14 cellular contexts compared by ENCODE assay signal in the genomic region with DNA sequence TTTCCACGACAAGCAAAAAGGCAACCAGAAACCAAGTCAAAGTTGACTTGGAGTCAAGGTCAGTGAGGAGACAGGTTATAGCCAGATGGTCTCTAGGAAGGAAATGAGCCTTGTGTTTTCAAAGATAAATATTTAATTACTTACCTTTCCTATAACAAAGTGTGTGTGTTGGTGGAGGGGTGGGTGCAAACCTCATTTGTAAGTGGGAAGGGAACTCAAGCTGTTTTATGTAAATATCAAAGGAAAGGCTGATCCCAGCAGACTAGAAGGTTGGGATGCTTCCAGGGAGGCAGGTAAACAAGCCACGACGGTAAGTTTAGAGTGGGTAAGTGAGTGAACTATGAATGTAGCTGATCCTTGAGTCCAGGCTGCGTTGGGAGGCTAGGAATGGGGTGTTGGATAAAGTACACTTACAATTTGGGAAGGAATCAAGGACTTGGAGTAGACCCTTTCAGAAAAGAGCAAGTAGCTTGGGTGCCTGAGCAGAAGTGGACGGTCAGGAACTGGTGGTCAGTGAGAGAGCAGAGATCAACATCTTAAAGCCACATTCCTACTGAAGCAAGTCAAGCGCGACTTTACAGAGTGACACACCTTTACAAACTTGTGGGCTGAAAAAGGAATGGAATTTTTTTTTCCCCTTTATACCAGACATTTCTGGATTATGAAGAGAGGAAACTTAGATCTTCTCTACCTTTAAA.
DNase-seq lines count a peak whose midpoint lies in the region; ATAC-seq and TF ChIP-seq lines count a peak whose summit lies in the region.
"Had no signal": no experiment of that assay in that cellular context is flagged by ENCODE, and none has a peak within 500 bp of the region (broad histone marks: within the 10 kb centered on the region; RNA-seq: fewer than 3 reads in every experiment).

No MANE protein-coding gene starts in this region.

- no TSS peak for BruUV-seq in Panc1 (replicated peaks; lab: Mats Ljungman, UMichigan)

- POLR2A ChIA-PET in Panc1 (lab: Charles Lee): no interaction called here

- H3K27ac ChIP-seq in Panc1 (ENCODE audit: low read length): peak overlapping the region; percentile 40; the same call in 1 of the 2 replicates
- H3K27ac ChIP-seq: esophagus muscularis mucosa, ovary, vagina had no signal

- TF ChIP-seq CTCF in Panc1 (IDR thresholded peaks at IDR 0.05): no peak

- no peaks in the 10 kb centered on the region for H3K27me3 ChIP-seq in Panc1 (ENCODE audit: control insufficient read depth, insufficient read depth, low read length)
- H3K27me3 ChIP-seq: esophagus muscularis mucosa, ovary, vagina had no signal

- CTCF ChIA-PET in Panc1 (lab: Charles Lee): interaction anchor here (0.7 kb wide), 2 partner anchors 48 to 798 kb away, joined by 3 to 4 read pairs; no protein-coding TSS in a partner anchor
- CTCF ChIA-PET in activated naive CD4-positive, alpha-beta T cell treated with anti-CD3 and anti-CD28 coated beads for 36 hours (lab: Charles Lee): no interaction called here

- H3K36me3 Mint-ChIP-seq in activated naive CD4-positive, alpha-beta T cell treated with anti-CD3 and anti-CD28 coated beads for 36 hours (ENCODE audit: low read depth): peaks cover 2% of the 10 kb centered on the region

- ATAC-seq in Panc1 (no peak), left colon (peak; percentile 54)
- ATAC-seq: activated CD8-positive, alpha-beta memory T cell treated with anti-CD3 and anti-CD28 coated beads, Interleukin-2, amount 10 ng/mL, durations not matched to agents 7 days and 5 days had no signal

- peak; percentile 81 for DNase-seq in COR-L47 (lab: John Stamatoyannopoulos, UW)
- peak; percentile 63 for DNase-seq in NCI-H1092 treated with DMSO at 0.1 percent for 48 hours (lab: John Stamatoyannopoulos, UW)
- no peak for DNase-seq in Panc1 (ENCODE audit: low read depth, low spot score)
- DNase-seq in left colon: no peak
- DNase-seq in D341Med (ENCODE audit: low spot score): no peak
- no peak for DNase-seq in activated effector memory CD4-positive, alpha-beta T cell treated with Interleukin-2 at 50 U/mL for 16 hours
- no peak for DNase-seq in activated naive CD4-positive, alpha-beta T cell treated with anti-CD3 and anti-CD28 coated beads for 36 hours
- no peak for DNase-seq in amniotic stem cell (lab: John Stamatoyannopoulos, UW)
- DNase-seq: activated CD8-positive, alpha-beta memory T cell treated with anti-CD3 and anti-CD28 coated beads, Interleukin-2, amount 10 ng/mL, durations not matched to agents 7 days and 5 days; KBM-7; NCI-H2227 treated with DMSO at 0.1 percent for 48 hours; ovary had no signal

- H3K4me3 Mint-ChIP-seq in activated naive CD4-positive, alpha-beta T cell treated with anti-CD3 and anti-CD28 coated beads for 36 hours: no peak overlapping the region
- H3K4me3 Mint-ChIP-seq: activated CD8-positive, alpha-beta memory T cell treated with anti-CD3 and anti-CD28 coated beads, Interleukin-2, amount 10 ng/mL, durations not matched to agents 7 days and 5 days had no signal

- H3K9me3 ChIP-seq in Panc1 (ENCODE audit: control insufficient read depth, insufficient read depth, low read depth, low read length): no peaks in the 10 kb centered on the region
- H3K9me3 ChIP-seq: esophagus muscularis mucosa, ovary, vagina had no signal

- no peaks in the 10 kb centered on the region for H3K36me3 ChIP-seq in Panc1 (ENCODE audit: control insufficient read depth, insufficient read depth, low read length)
- H3K36me3 ChIP-seq: esophagus muscularis mucosa, ovary, vagina had no signal

- in situ Hi-C loops in Panc1 (cut with HindIII; ENCODE audit: low pct_unique_long_range_greater_than_20kb, low sequenced_read_pairs): no loop called here

- H3K9me3 Mint-ChIP-seq in activated naive CD4-positive, alpha-beta T cell treated with anti-CD3 and anti-CD28 coated beads for 36 hours: peaks cover 7% of the 10 kb centered on the region

- H3K27ac Mint-ChIP-seq in activated naive CD4-positive, alpha-beta T cell treated with anti-CD3 and anti-CD28 coated beads for 36 hours: no peak overlapping the region
- H3K27ac Mint-ChIP-seq: activated CD8-positive, alpha-beta memory T cell treated with anti-CD3 and anti-CD28 coated beads, Interleukin-2, amount 10 ng/mL, durations not matched to agents 7 days and 5 days had no signal

- no peaks in the 10 kb centered on the region for H3K27me3 Mint-ChIP-seq in activated naive CD4-positive, alpha-beta T cell treated with anti-CD3 and anti-CD28 coated beads for 36 hours (ENCODE audit: low read depth)
- H3K27me3 Mint-ChIP-seq: activated CD8-positive, alpha-beta memory T cell treated with anti-CD3 and anti-CD28 coated beads, Interleukin-2, amount 10 ng/mL, durations not matched to agents 7 days and 5 days had no signal

- H3K4me1 Mint-ChIP-seq in activated naive CD4-positive, alpha-beta T cell treated with anti-CD3 and anti-CD28 coated beads for 36 hours (ENCODE audit: low read depth): peaks cover 20% of the 10 kb centered on the region

- intact Hi-C loops in Panc1 (cut with micrococcal nuclease; ENCODE audit: unreplicated experiment): no loop called here
- intact Hi-C loops in left colon (cut with DNase I, micrococcal nuclease): no loop called here
- intact Hi-C loops in activated naive CD4-positive, alpha-beta T cell treated with anti-CD3 and anti-CD28 coated beads for 36 hours (cut with micrococcal nuclease): no loop called here

- no peak overlapping the region for H3K4me3 ChIP-seq in Panc1 (ENCODE audit: low read depth in 2 of 2, low read length in 2 of 2)
- H3K4me3 ChIP-seq: esophagus muscularis mucosa, ovary, vagina had no signal

- peaks cover 2% of the 10 kb centered on the region; the same call in 1 of the 2 replicates for H3K4me1 ChIP-seq in Panc1 (ENCODE audit: control insufficient read depth, insufficient read depth, low read length)

Comparison
In these comparisons a context has a peak if more than half of its experiments do, and no peak if none do; other contexts are left out.
1. DNase-seq: peak in COR-L47 (single experiment) and NCI-H1092 treated with DMSO at 0.1 percent for 48 hours (single experiment); none in Panc1 (single experiment), left colon (0 of 2), D341Med (single experiment), activated effector memory CD4-positive, alpha-beta T cell treated with Interleukin-2 at 50 U/mL for 16 hours (single experiment), activated naive CD4-positive, alpha-beta T cell treated with anti-CD3 and anti-CD28 coated beads for 36 hours (single experiment) and amniotic stem cell (single experiment).